In genomic region chr1:6889875-6890480, GRCh38 we compare ENCODE assay signal across 8 cellular contexts.
DNase-seq lines count a peak whose midpoint lies in the region; ATAC-seq and TF ChIP-seq lines count a peak whose summit lies in the region.

No MANE protein-coding gene starts in this region.

- H3F3A ChIP-seq in PC-3 (ENCODE audit: low read length, unreplicated experiment) (no peaks in the 10 kb centered on the region), smooth muscle cell (ENCODE audit: low read depth) (no peaks in the 10 kb centered on the region)

- POLR2A ChIA-PET in PC-3 (lab: Charles Lee; ENCODE audit: unreplicated experiment) = interaction anchor here (0.6 kb wide), 1 partner anchor 105 kb away, joined by 4 read pairs; no protein-coding TSS in a partner anchor

- H3K4me3 ChIP-seq in PC-3 (ENCODE audit: low read length) = no peak overlapping the region
- no peak overlapping the region for H3K4me3 ChIP-seq in right cardiac atrium (ENCODE audit: low read length)
- no peak overlapping the region for H3K4me3 ChIP-seq in smooth muscle cell

- DNase-seq in D341Med (ENCODE audit: low spot score) (peak; percentile 68), HK-2 (ENCODE audit: unreplicated experiment) (peak; percentile 27), PC-3 (peak; percentile 69), amniotic epithelial cell (ENCODE audit: low read depth) (peak; percentile 59), right cardiac atrium (peak; percentile 49 to 83 (median 68)), smooth muscle cell (lab: John Stamatoyannopoulos, UW; ENCODE audit: unreplicated experiment) (no peak), 8988T (no peak)

- peak; percentile 90 for TF ChIP-seq CTCF in PC-3 (conservative IDR thresholded peaks at IDR 0.05; ENCODE audit: low read depth, low read length)
- peak; percentile 70 for TF ChIP-seq CTCF in smooth muscle cell (IDR thresholded peaks at IDR 0.05; ENCODE audit: borderline replicate concordance, insufficient read depth, poor library complexity, severe bottlenecking)

- H3K27me3 ChIP-seq in PC-3 (ENCODE audit: low read length) (no peaks in the 10 kb centered on the region), right cardiac atrium (ENCODE audit: control insufficient read depth, insufficient read depth) (no peaks in the 10 kb centered on the region), smooth muscle cell (ENCODE audit: low read depth) (no peaks in the 10 kb centered on the region)

- no peak overlapping the region for H2AFZ ChIP-seq in PC-3 (ENCODE audit: low read length)
- H2AFZ ChIP-seq in smooth muscle cell (ENCODE audit: low read depth) = no peak overlapping the region

- H3K4me2 ChIP-seq in PC-3 (ENCODE audit: low read length) (no peak overlapping the region), smooth muscle cell (no peak overlapping the region)

- no peak overlapping the region for H3K9ac ChIP-seq in PC-3 (ENCODE audit: low read length)
- no peak overlapping the region for H3K9ac ChIP-seq in smooth muscle cell (ENCODE audit: low read depth)

- no peaks in the 10 kb centered on the region for H3K36me3 ChIP-seq in PC-3 (ENCODE audit: low read depth, low read length)
- no peaks in the 10 kb centered on the region for H3K36me3 ChIP-seq in smooth muscle cell (ENCODE audit: low read depth)

- H3K4me1 ChIP-seq in PC-3 (ENCODE audit: insufficient read depth, low read length) (no peaks in the 10 kb centered on the region), right cardiac atrium (ENCODE audit: control insufficient read depth, insufficient read depth, low read length) (no peaks in the 10 kb centered on the region), smooth muscle cell (ENCODE audit: low read depth) (no peaks in the 10 kb centered on the region)

- peak; percentile 91 for ATAC-seq in PC-3
- ATAC-seq in right cardiac atrium = peak; percentile 59 to 78
- no peak for ATAC-seq in HG03095 (IDR thresholded peaks at IDR 0.05; ENCODE audit: unreplicated experiment)

- no peaks in the 10 kb centered on the region for H3K9me2 ChIP-seq in PC-3 (replicated peaks; ENCODE audit: low read length)

- no peaks in the 10 kb centered on the region for H3K9me3 ChIP-seq in PC-3 (ENCODE audit: low read length)
- H3K9me3 ChIP-seq in right cardiac atrium (ENCODE audit: control insufficient read depth, low read length) = no peaks in the 10 kb centered on the region
- no peaks in the 10 kb centered on the region for H3K9me3 ChIP-seq in smooth muscle cell (replicated peaks; ENCODE audit: low read depth)

- H3K79me2 ChIP-seq in PC-3 (ENCODE audit: low read length) (no peaks in the 10 kb centered on the region), smooth muscle cell (ENCODE audit: low read depth) (no peaks in the 10 kb centered on the region)

- H3K27ac ChIP-seq in PC-3 (ENCODE audit: low read length) (no peak overlapping the region), right cardiac atrium (ENCODE audit: low read length) (no peak overlapping the region), smooth muscle cell (ENCODE audit: low read depth) (no peak overlapping the region)

- CTCF ChIA-PET in PC-3 (lab: Charles Lee) = interaction anchor here (0.6 kb wide), 1 partner anchor 388 kb away, joined by 3 read pairs; no protein-coding TSS in a partner anchor

- 13% methylated on average over 3 of the region's 3 CpGs for WGBS in right cardiac atrium
- 38% methylated on average over 3 of the region's 3 CpGs for WGBS in smooth muscle cell (ENCODE audit: low lambda C conversion rate)

- intact Hi-C loops in PC-3 (cut with micrococcal nuclease) (loop anchor here (1.0 to 2.0 kb wide), 2 partner anchors 96 to 171 kb away; no protein-coding TSS in a partner anchor), right cardiac atrium (cut with DNase I) (loop anchor here (2.0 to 10.0 kb wide), 5 partner anchors 95 to 169 kb away; no protein-coding TSS in a partner anchor)

- no TSS peak for BruUV-seq in PC-3 (replicated peaks; lab: Mats Ljungman, UMichigan)

- H4K20me1 ChIP-seq in PC-3 (ENCODE audit: low read length) (no peaks in the 10 kb centered on the region), smooth muscle cell (ENCODE audit: low read depth) (peaks cover 4% of the 10 kb centered on the region)

Comparison
In these comparisons a context has a peak if more than half of its experiments do, and no peak if none do; other contexts are left out.
1. DNase-seq: peak in D341Med (single experiment), HK-2 (single experiment), PC-3 (single experiment), amniotic epithelial cell (single experiment) and right cardiac atrium (3 of 3); none in smooth muscle cell (single experiment) and 8988T (single experiment).